13 cellular contexts compared by ENCODE assay signal in the genomic region with DNA sequence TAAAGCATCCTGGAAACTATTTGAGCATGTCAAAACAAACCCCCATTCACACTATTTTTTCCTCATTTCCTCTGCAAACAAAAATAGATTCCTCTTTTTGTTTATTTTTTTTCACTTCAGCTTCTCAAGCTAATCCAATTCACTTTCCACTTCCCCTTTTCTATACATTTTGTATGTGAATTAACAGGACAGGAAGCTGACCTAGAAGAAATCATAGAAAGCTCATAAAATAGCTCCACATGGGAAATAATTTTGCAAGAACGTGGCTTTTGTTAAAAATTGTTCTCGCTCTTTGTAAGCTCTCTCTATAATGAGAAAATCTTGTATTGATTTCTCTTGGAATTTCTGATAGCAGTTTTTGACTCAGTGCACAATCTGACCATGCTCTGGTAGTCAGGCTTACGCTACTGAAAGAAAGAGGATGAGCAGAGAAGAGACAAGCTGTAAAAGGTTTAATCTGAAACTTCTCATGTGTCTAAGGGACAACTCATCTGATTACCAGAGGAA.
DNase-seq lines count a peak whose midpoint lies in the region; ATAC-seq and TF ChIP-seq lines count a peak whose summit lies in the region.
"Had no signal": no experiment of that assay in that cellular context is flagged by ENCODE, and none has a peak within 500 bp of the region (broad histone marks: within the 10 kb centered on the region; RNA-seq: fewer than 3 reads in every experiment).

No MANE protein-coding gene starts in this region.

- H3K4me1 Mint-ChIP-seq in naive B cell, result peaks cover 0 to 19% (median 5%) of the 10 kb centered on the region in 3 donors
- H3K4me1 Mint-ChIP-seq in mesothelial cell of epicardium, result no peaks in the 10 kb centered on the region

- H3K27me3 Mint-ChIP-seq in naive B cell (peaks cover 0 to 4% (median 0%) of the 10 kb centered on the region in 3 donors), mesothelial cell of epicardium (ENCODE audit: low read depth) (no peaks in the 10 kb centered on the region)

- no peaks in the 10 kb centered on the region for H3K9me3 ChIP-seq in breast epithelium
- H3K9me3 ChIP-seq: esophagus squamous epithelium, suprapubic skin had no signal

- H3K36me3 Mint-ChIP-seq in naive B cell, result no peaks in the 10 kb centered on the region
- no peaks in the 10 kb centered on the region for H3K36me3 Mint-ChIP-seq in mesothelial cell of epicardium

- no peaks in the 10 kb centered on the region for H3K4me1 ChIP-seq in breast epithelium
- H3K4me1 ChIP-seq: esophagus squamous epithelium, suprapubic skin had no signal

- peaks cover 0 to 7% (median 5%) of the 10 kb centered on the region in 7 donors for H3K9me3 Mint-ChIP-seq in naive B cell
- H3K9me3 Mint-ChIP-seq in mesothelial cell of epicardium, result no peaks in the 10 kb centered on the region

- H3K4me3 ChIP-seq in breast epithelium, result no peak overlapping the region
- H3K4me3 ChIP-seq: esophagus squamous epithelium, suprapubic skin had no signal

- H3K27me3 ChIP-seq in breast epithelium, result no peaks in the 10 kb centered on the region
- H3K27me3 ChIP-seq: esophagus squamous epithelium, suprapubic skin had no signal

- intact Hi-C loops in breast epithelium (cut with DNase I; ENCODE audit: low total_unique reads), result no loop called here

- peak; percentile 6 for DNase-seq in naive B cell
- no peak for DNase-seq in NCI-H1092 (lab: John Stamatoyannopoulos, UW)
- DNase-seq in mesothelial cell of epicardium (ENCODE audit: low spot score in 2 of 2, unreplicated experiment in 2 of 2), result no peak
- no peak for DNase-seq in COR-L47 (lab: John Stamatoyannopoulos, UW)
- no peak for DNase-seq in breast epithelium (ENCODE audit: low spot score in 2 of 2)
- DNase-seq: activated CD4-positive, alpha-beta T cell treated with anti-CD3 and anti-CD28 coated beads for 4 hours; EL; esophagus squamous epithelium; NCI-H748 treated with DMSO at 0.1 percent for 48 hours had no signal

- H3K27ac ChIP-seq in breast epithelium, result no peak overlapping the region
- H3K27ac ChIP-seq: esophagus squamous epithelium, suprapubic skin had no signal

- TF ChIP-seq CTCF in mesothelial cell of epicardium (IDR thresholded peaks at IDR 0.05; ENCODE audit: unreplicated experiment) (no peak), breast epithelium (IDR thresholded peaks at IDR 0.05) (no peak)

- H3K4me3 Mint-ChIP-seq in naive B cell (peak overlapping the region in 7 of 8 donors; percentile 21 to 69 (median 57)), mesothelial cell of epicardium (no peak overlapping the region)

- no peaks in the 10 kb centered on the region for H3K36me3 ChIP-seq in breast epithelium
- H3K36me3 ChIP-seq: esophagus squamous epithelium, suprapubic skin had no signal

- no peak for TF ChIP-seq POLR2A in breast epithelium (IDR thresholded peaks at IDR 0.05)

- H3K27ac Mint-ChIP-seq in naive B cell (peak overlapping the region in 3 of 6 donors; percentile 9 to 78 (median 16)), mesothelial cell of epicardium (no peak overlapping the region)

- ATAC-seq in GM18907 (IDR thresholded peaks at IDR 0.05; ENCODE audit: unreplicated experiment), result peak; percentile 84
- ATAC-seq in HG02642 (IDR thresholded peaks at IDR 0.05; ENCODE audit: poor library complexity, unreplicated experiment), result peak; percentile 74
- peak; percentile 67 for ATAC-seq in HG03575 (IDR thresholded peaks at IDR 0.05; ENCODE audit: extremely low read depth, insufficient number of reproducible peaks, low FRiP score, unreplicated experiment)
- ATAC-seq in naive B cell (ENCODE audit: low read depth in 2 of 2), result peak; percentile 45 to 58
